24 cellular contexts compared by ENCODE assay signal in the genomic region with DNA sequence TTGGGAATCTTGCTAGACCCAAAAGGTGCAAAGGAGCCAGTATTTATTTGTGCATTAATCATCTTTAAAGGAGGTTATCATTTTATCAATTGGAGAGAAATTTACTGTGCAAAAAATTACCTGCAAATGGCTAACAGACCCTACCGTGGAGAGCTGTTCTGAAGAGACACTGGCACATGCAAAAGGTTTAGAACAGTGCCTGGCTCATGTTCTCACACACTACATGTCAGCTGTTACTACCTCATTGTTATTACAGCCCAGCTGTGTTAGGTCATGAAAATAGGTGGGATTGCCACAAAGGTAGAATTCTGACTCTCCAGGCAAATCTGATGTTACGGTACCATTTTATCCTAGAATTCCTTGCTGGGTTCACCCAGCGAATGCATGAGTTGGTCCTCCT.
DNase-seq lines count a peak whose midpoint lies in the region; ATAC-seq, FAIRE-seq and TF ChIP-seq lines count a peak whose summit lies in the region.
"Had no signal": no experiment of that assay in that cellular context is flagged by ENCODE, and none has a peak within 500 bp of the region (broad histone marks: within the 10 kb centered on the region; RNA-seq: fewer than 3 reads in every experiment).

No MANE protein-coding gene starts in this region.

- peaks cover 4% of the 10 kb centered on the region for H3K4me1 Mint-ChIP-seq in glutamatergic neuron (ENCODE audit: low read depth, unreplicated experiment)

- DNase-seq in right cardiac atrium (no peak), Right ventricle myocardium superior (no peak), bronchial epithelial cell (ENCODE audit: low read depth) (no peak), psoas muscle (no peak), tibial artery (no peak), NCI-H1105 treated with DMSO at 0.1 percent for 48 hours (lab: John Stamatoyannopoulos, UW) (no peak), glutamatergic neuron (no peak)
- no peak for DNase-seq in stimulated activated CD8-positive, alpha-beta memory T cell treated with anti-CD3 and anti-CD28 coated beads, Interleukin-4, amount 100 ng/mL, for 48 hours
- DNase-seq: Caco-2; CD4-positive, alpha-beta T cell; DMS 273 treated with DMSO at 0.1 percent for 48 hours; DMS79 treated with DMSO at 0.1 percent for 48 hours; H9; HFFc6; NCI-H2171 treated with DMSO at 0.1 percent for 48 hours; NCI-H524 treated with DMSO at 0.1 percent for 48 hours; NCI-H82; Peyer's patch had no signal

- FAIRE-seq in bronchial epithelial cell (lab: Jason Lieb, UNC) = peak; percentile 32
- FAIRE-seq: HepG2, K562 had no signal

- H3K27me3 ChIP-seq in right cardiac atrium (ENCODE audit: control insufficient read depth, insufficient read depth) (no peaks in the 10 kb centered on the region), bronchial epithelial cell (ENCODE audit: control insufficient read depth, insufficient read depth, low read length) (no peaks in the 10 kb centered on the region), psoas muscle (ENCODE audit: insufficient read depth in 3 of 3, low read length in 2 of 3) (no peaks in the 10 kb centered on the region), tibial artery (no peaks in the 10 kb centered on the region)
- H3K27me3 ChIP-seq: MG63, Peyer's patch, SJSA1 had no signal

- peaks cover 2% of the 10 kb centered on the region for H3K9me3 ChIP-seq in right cardiac atrium (ENCODE audit: control insufficient read depth, low read length)
- H3K9me3 ChIP-seq in psoas muscle = peaks cover 4% of the 10 kb centered on the region
- no peaks in the 10 kb centered on the region for H3K9me3 ChIP-seq in tibial artery
- H3K9me3 ChIP-seq: Caco-2, MG63, Peyer's patch, SJSA1 had no signal

- WGBS in right cardiac atrium = 53% methylated on average over 3 of the region's 3 CpGs
- 43 to 48% (median 45%) methylated on average over 3 of the region's 3 CpGs for WGBS in psoas muscle, 3 donors

- peaks cover 4% of the 10 kb centered on the region for H3K9me3 Mint-ChIP-seq in glutamatergic neuron (ENCODE audit: unreplicated experiment)
- H3K9me3 Mint-ChIP-seq: H9 had no signal

- intact Hi-C loops in right cardiac atrium (cut with DNase I) (no loop called here), Right ventricle myocardium superior (cut with DNase I) (no loop called here), psoas muscle (cut with DNase I) (no loop called here), tibial artery (cut with DNase I; ENCODE audit: low total_unique reads) (no loop called here)

- H3K36me3 ChIP-seq in bronchial epithelial cell (ENCODE audit: control insufficient read depth, insufficient read depth, low read length) (no peaks in the 10 kb centered on the region), psoas muscle (ENCODE audit: insufficient read depth in 1 of 2, low read depth in 1 of 2) (no peaks in the 10 kb centered on the region), tibial artery (no peaks in the 10 kb centered on the region)
- H3K36me3 ChIP-seq: MG63, Peyer's patch, SJSA1 had no signal

- no peak overlapping the region for H3K27ac Mint-ChIP-seq in glutamatergic neuron (ENCODE audit: unreplicated experiment)
- H3K27ac Mint-ChIP-seq: CD4-positive, alpha-beta T cell had no signal

- no peaks in the 10 kb centered on the region for H3K4me1 ChIP-seq in right cardiac atrium (ENCODE audit: control insufficient read depth, insufficient read depth, low read length)
- peaks cover 32% of the 10 kb centered on the region for H3K4me1 ChIP-seq in psoas muscle
- peaks cover 0 to 43% (median 14%) of the 10 kb centered on the region in 4 donors for H3K4me1 ChIP-seq in tibial artery
- H3K4me1 ChIP-seq: Caco-2 had no signal

- no peak overlapping the region for H3K4me3 Mint-ChIP-seq in glutamatergic neuron (ENCODE audit: unreplicated experiment)
- H3K4me3 Mint-ChIP-seq: CD4-positive, alpha-beta T cell; H9; HFFc6 had no signal

- peaks cover 4% of the 10 kb centered on the region for H3K36me3 Mint-ChIP-seq in glutamatergic neuron (ENCODE audit: unreplicated experiment)

- H3K27me3 Mint-ChIP-seq in glutamatergic neuron (ENCODE audit: unreplicated experiment) = peaks cover 3% of the 10 kb centered on the region
- H3K27me3 Mint-ChIP-seq: CD4-positive, alpha-beta T cell had no signal

- TF ChIP-seq CTCF in bronchial epithelial cell (IDR thresholded peaks at IDR 0.05; ENCODE audit: insufficient read depth, low read length, severe bottlenecking) = no peak
- TF ChIP-seq CTCF in psoas muscle (IDR thresholded peaks at IDR 0.05) = no peak
- no peak for TF ChIP-seq CTCF in tibial artery (IDR thresholded peaks at IDR 0.05)
- TF ChIP-seq CTCF in glutamatergic neuron (IDR thresholded peaks at IDR 0.05; ENCODE audit: partially characterized antibody, unreplicated experiment) = no peak

- H3K4me3 ChIP-seq in right cardiac atrium (ENCODE audit: low read length) (no peak overlapping the region), bronchial epithelial cell (ENCODE audit: low read depth, low read length) (no peak overlapping the region), psoas muscle (no peak overlapping the region), tibial artery (no peak overlapping the region)
- H3K4me3 ChIP-seq: GM23248, K562, MG63, Peyer's patch, SJSA1 had no signal

- no peak for ATAC-seq in right cardiac atrium
- no peak for ATAC-seq in Right ventricle myocardium superior (ENCODE audit: poor library complexity)
- peak in 1 of 4 donors; percentile 31 for ATAC-seq in psoas muscle
- ATAC-seq: HepG2, K562 had no signal

- H3K27ac ChIP-seq in right cardiac atrium (ENCODE audit: low read length) (peak overlapping the region; percentile 48), psoas muscle (peak overlapping the region; percentile 58), tibial artery (peak overlapping the region; percentile 13 to 31)
- H3K27ac ChIP-seq: GM23248, HL-60, SJSA1 had no signal
